In the genomic region with DNA sequence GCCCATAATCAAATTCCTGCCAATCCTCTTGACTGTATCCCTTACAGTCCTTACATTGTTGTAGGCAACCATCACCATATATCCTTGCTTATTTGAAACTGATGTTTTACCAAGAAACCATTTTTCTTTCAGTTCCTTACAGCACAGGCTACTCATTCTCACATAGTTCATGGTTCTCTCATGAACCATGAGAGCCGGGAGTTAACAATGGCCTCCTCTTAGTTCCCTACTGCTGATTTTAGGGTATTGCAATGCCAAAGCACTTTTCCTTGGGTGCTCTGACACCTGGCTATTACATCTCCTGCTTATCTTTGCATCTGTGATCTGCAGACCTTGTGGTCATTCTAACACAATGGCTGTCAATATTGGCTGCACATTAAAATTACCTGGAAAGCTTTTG, we compare ENCODE assay signal across 1 cellular context.
TF ChIP-seq lines count a peak whose summit lies in the region.

No MANE protein-coding gene starts in this region.

TF ChIP-seq in HepG2, 621 proteins besides CTCF, POLR2A, EP300 and RAD21 (continued from another document):
- TF ChIP-seq, protein P1, sequence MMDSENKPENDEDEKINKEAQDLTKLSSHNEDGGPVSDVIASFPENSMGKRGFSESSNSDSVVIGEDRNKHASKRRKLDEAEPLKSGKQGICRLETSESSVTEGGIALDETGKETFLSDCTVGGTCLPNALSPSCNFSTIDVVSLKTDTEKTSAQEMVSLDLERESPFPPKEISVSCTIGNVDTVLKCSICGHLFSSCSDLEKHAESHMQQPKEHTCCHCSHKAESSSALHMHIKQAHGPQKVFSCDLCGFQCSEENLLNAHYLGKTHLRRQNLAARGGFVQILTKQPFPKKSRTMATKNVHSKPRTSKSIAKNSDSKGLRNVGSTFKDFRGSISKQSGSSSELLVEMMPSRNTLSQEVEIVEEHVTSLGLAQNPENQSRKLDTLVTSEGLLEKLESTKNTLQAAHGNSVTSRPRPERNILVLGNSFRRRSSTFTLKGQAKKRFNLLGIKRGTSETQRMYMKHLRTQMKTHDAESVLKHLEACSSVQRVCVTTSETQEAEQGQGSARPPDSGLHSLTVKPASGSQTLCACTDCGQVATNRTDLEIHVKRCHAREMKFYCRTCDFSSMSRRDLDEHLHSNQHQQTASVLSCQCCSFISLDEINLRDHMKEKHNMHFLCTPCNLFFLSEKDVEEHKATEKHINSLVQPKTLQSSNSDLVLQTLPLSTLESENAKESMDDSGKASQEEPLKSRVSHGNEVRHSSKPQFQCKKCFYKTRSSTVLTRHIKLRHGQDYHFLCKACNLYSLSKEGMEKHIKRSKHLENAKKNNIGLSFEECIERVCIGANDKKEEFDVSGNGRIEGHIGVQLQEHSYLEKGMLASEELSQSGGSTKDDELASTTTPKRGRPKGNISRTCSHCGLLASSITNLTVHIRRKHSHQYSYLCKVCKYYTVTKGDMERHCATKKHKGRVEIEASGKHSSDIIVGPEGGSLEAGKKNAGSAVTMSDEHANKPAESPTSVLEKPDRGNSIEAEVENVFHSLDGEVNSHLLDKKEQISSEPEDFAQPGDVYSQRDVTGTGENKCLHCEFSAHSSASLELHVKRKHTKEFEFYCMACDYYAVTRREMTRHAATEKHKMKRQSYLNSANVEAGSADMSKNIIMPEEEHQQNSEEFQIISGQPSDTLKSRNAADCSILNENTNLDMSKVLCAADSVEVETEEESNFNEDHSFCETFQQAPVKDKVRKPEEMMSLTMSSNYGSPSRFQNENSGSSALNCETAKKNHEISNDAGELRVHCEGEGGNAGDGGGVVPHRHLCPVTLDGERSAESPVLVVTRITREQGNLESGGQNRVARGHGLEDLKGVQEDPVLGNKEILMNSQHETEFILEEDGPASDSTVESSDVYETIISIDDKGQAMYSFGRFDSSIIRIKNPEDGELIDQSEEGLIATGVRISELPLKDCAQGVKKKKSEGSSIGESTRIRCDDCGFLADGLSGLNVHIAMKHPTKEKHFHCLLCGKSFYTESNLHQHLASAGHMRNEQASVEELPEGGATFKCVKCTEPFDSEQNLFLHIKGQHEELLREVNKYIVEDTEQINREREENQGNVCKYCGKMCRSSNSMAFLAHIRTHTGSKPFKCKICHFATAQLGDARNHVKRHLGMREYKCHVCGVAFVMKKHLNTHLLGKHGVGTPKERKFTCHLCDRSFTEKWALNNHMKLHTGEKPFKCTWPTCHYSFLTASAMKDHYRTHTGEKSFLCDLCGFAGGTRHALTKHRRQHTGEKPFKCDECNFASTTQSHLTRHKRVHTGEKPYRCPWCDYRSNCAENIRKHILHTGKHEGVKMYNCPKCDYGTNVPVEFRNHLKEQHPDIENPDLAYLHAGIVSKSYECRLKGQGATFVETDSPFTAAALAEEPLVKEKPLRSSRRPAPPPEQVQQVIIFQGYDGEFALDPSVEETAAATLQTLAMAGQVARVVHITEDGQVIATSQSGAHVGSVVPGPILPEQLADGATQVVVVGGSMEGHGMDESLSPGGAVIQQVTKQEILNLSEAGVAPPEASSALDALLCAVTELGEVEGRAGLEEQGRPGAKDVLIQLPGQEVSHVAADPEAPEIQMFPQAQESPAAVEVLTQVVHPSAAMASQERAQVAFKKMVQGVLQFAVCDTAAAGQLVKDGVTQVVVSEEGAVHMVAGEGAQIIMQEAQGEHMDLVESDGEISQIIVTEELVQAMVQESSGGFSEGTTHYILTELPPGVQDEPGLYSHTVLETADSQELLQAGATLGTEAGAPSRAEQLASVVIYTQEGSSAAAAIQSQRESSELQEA (CRISPR knock-in tag; IDR thresholded peaks at IDR 0.05; ENCODE audit: not compliant biosample characterization): no peak
